Comparison of ENCODE assay signal across 2 cellular contexts in the genomic region with DNA sequence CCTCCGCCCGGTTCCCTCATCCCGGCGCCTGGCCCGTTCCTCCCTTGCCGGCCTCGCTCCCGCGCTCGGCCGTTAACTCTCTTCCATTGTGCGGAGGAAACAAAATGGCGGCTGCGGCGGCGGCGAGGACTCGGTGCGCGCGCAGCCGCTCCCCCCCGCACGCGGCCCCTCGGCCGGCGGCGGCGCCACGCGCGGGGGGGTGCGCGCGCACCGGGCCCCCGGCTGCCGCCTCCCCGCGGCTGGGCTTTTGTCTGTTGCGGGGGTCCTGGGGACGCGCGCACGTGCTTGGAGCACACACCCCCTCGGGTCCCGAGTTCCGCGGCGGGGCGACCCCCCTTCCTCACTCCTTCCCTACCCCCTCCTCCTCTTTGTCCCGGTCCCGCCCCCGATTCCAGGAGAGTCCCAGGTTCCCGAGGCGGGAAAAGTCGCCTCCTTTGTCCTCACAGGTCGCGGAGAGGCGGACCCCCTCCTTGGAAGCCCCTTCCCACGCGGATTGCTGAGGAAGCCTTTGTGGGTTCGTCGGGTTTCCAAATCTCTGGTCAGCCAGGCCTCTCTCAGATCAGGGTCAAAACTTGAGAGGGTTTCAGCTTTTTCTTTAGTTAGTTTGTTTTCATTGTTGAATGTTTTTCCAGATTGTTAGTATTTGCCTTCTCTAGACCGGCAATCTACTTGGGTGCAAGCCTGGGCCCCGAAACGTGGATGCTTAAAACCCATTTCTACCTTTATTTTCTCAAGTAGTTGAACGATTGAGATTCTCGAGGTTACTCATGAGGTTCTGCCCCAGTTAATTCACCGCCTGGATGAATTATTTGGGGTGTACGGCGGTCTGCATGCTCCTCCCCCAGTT.
TF ChIP-seq lines count a peak whose summit lies in the region.

No MANE protein-coding gene starts in this region.

TF ChIP-seq in Ishikawa, 13 proteins besides CTCF, POLR2A, EP300 and RAD21:
- TF ChIP-seq YY1 (IDR thresholded peaks at IDR 0.05; ENCODE audit: low read depth) (peak; percentile 87), FOXM1 (IDR thresholded peaks at IDR 0.05; ENCODE audit: borderline replicate concordance, low read depth) (no peak), ZBTB7A (IDR thresholded peaks at IDR 0.05; ENCODE audit: low read depth) (peak; percentile 92), TAF1 (IDR thresholded peaks at IDR 0.05; ENCODE audit: low read depth) (peak; percentile 84; the same call in 1 of the 2 replicates)

TF ChIP-seq in GM12878, 131 proteins besides CTCF, POLR2A, EP300 and RAD21:
- no peak for TF ChIP-seq ZNF384 (IDR thresholded peaks at IDR 0.05; ENCODE audit: borderline replicate concordance, low read depth, low read length)
- TF ChIP-seq, protein P1, sequence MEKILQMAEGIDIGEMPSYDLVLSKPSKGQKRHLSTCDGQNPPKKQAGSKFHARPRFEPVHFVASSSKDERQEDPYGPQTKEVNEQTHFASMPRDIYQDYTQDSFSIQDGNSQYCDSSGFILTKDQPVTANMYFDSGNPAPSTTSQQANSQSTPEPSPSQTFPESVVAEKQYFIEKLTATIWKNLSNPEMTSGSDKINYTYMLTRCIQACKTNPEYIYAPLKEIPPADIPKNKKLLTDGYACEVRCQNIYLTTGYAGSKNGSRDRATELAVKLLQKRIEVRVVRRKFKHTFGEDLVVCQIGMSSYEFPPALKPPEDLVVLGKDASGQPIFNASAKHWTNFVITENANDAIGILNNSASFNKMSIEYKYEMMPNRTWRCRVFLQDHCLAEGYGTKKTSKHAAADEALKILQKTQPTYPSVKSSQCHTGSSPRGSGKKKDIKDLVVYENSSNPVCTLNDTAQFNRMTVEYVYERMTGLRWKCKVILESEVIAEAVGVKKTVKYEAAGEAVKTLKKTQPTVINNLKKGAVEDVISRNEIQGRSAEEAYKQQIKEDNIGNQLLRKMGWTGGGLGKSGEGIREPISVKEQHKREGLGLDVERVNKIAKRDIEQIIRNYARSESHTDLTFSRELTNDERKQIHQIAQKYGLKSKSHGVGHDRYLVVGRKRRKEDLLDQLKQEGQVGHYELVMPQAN (conservative IDR thresholded peaks at IDR 0.05): 0 out of 2 replicates have a peak, but pooled peaks have one; percentile 24
- no peak for TF ChIP-seq ETV6 (conservative IDR thresholded peaks at IDR 0.05 in 1 of 2, IDR thresholded peaks at IDR 0.05 in 1 of 2; ENCODE audit: borderline replicate concordance in 1 of 2, low read depth in 1 of 2)
- peak; percentile 0; the same call in 1 of the 2 replicates for TF ChIP-seq DPF2 (IDR thresholded peaks at IDR 0.05)
- TF ChIP-seq CHD1 (IDR thresholded peaks at IDR 0.05; ENCODE audit: low read depth, low read length): 0 out of 2 replicates have a peak, but pooled peaks have one; percentile 62
- 0 out of 2 replicates have a peak, but pooled peaks have one; percentile 9 for TF ChIP-seq POLR2AphosphoS5 (IDR thresholded peaks at IDR 0.05; ENCODE audit: low read length)
- no peak for TF ChIP-seq ZZZ3 (IDR thresholded peaks at IDR 0.05; ENCODE audit: control insufficient read depth, insufficient read length, low read depth)
- TF ChIP-seq NR2C1 (IDR thresholded peaks at IDR 0.05): peak; percentile 30; the same call in 1 of the 2 replicates
- TF ChIP-seq TAF1 (IDR thresholded peaks at IDR 0.05; ENCODE audit: borderline replicate concordance, low read depth, low read length): peak; percentile 77
- peak; percentile 95 for TF ChIP-seq YY1 (IDR thresholded peaks at IDR 0.05; ENCODE audit: low read depth, low read length)
- 0 out of 2 replicates have a peak, but pooled peaks have one; percentile 47 for TF ChIP-seq SMARCA5 (IDR thresholded peaks at IDR 0.05)
- TF ChIP-seq BHLHE40 (IDR thresholded peaks at IDR 0.05; ENCODE audit: borderline replicate concordance in 1 of 2, low read depth in 2 of 2, low read length in 1 of 2): peak; percentile 54 to 87; a peak in 3 of 4 replicates
- TF ChIP-seq MXI1 (IDR thresholded peaks at IDR 0.05; ENCODE audit: low read depth, low read length): peak; percentile 10; the same call in 1 of the 2 replicates
- peak; percentile 47; the same call in 1 of the 2 replicates for TF ChIP-seq RB1 (IDR thresholded peaks at IDR 0.05; ENCODE audit: borderline replicate concordance)
